In the genomic region with DNA sequence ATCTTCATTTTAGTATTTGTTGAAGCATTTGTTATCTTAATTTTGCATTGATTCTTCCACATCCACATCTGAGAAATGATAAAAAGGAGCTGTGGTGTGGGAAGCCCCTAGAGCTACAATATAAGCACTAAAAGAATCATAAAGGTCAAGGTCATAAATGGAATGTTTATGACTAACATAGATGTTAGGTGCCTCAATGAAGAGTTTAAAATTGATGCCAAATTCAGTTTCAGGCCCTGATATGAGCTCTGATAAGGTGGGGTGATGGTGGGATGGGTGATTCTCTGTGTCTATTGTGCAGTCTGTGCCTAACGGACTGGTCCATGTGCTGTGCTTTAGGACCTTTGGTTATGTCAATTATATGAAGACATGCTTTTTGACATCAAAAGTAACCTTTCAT, we compare ENCODE assay signal across 21 cellular contexts.
"Had no signal": no experiment of that assay in that cellular context is flagged by ENCODE, and none has a peak within 500 bp of the region (broad histone marks: within the 10 kb centered on the region; RNA-seq: fewer than 3 reads in every experiment).

No MANE protein-coding gene starts in this region.

- H2AFZ ChIP-seq: neural progenitor cell had no signal

- H3K36me3 ChIP-seq: esophagus muscularis mucosa, gastrocnemius medialis, heart right ventricle, left ventricle myocardium inferior, lower lobe of right lung, neural progenitor cell, pancreas, tibial artery, upper lobe of left lung, uterus had no signal

- H3K27ac ChIP-seq: epithelial cell of prostate, esophagus muscularis mucosa, gastrocnemius medialis, heart right ventricle, left ventricle myocardium inferior, lower lobe of right lung, neural progenitor cell, pancreas, tibial artery, upper lobe of left lung, uterus had no signal

- H3K9ac ChIP-seq: neural progenitor cell had no signal

- H3K27me3 ChIP-seq: esophagus muscularis mucosa, gastrocnemius medialis, heart right ventricle, neural progenitor cell, pancreas, tibial artery, upper lobe of left lung, uterus had no signal

- ATAC-seq: gastrocnemius medialis; heart right ventricle; left cardiac atrium; lower lobe of right lung; natural killer cell treated with Interleukin-12 subunit alpha and Interleukin-12 subunit beta and Interleukin-15 and Interleukin-18, amount 100 ng/mL, for 72 hours; pancreas; right cardiac atrium had no signal

- H3K4me2 ChIP-seq: neural progenitor cell had no signal

- H3K4me3 ChIP-seq: esophagus muscularis mucosa, gastrocnemius medialis, heart right ventricle, left ventricle myocardium inferior, lower lobe of right lung, neural progenitor cell, pancreas, tibial artery, upper lobe of left lung, uterus had no signal

- H3K4me1 ChIP-seq: esophagus muscularis mucosa, gastrocnemius medialis, heart right ventricle, left ventricle myocardium inferior, lower lobe of right lung, pancreas, tibial artery, upper lobe of left lung, uterus had no signal

- DNase-seq: effector memory CD4-positive, alpha-beta T cell; gastrocnemius medialis; heart right ventricle; hypothalamus; kidney; left cardiac atrium; left ventricle myocardium inferior; lower lobe of right lung; nucleus accumbens; pancreas; right cardiac atrium; small intestine; stimulated activated CD4-positive, alpha-beta T cell treated with anti-CD3 and anti-CD28 coated beads, Interleukin-12 subunit alpha, Interleukin-12 subunit beta, amount 100 ng/mL, for 4 hours; stimulated activated naive CD4-positive, alpha-beta T cell; tibial artery; upper lobe of left lung; uterus had no signal

- H3K9me3 ChIP-seq: esophagus muscularis mucosa, gastrocnemius medialis, left ventricle myocardium inferior, lower lobe of right lung, pancreas, tibial artery, upper lobe of left lung, uterus had no signal
